Comparison of ENCODE assay signal across 8 cellular contexts in genomic region chr15:59349715-59350420, GRCh38. TPM values are rescaled to one million over a fixed set of nuclear protein-coding genes. Genes with fewer than 3 reads are reported as not detected.
A peak's percentile ranks its signal among the peaks of the same experiment; 100 is the strongest.
DNase-seq lines count a peak whose midpoint lies in the region; ATAC-seq, FAIRE-seq and TF ChIP-seq lines count a peak whose summit lies in the region.

No MANE protein-coding gene starts in this region.

- in situ Hi-C loops in ACHN (cut with HindIII; ENCODE audit: low pct_ligation_motif_present, low pct_unique_long_range_greater_than_20kb, low sequenced_read_pairs) = no loop called here

- no peak overlapping the region for H3K4me3 Mint-ChIP-seq in activated CD8-positive, alpha-beta T cell treated with anti-CD3 and anti-CD28 coated beads for 36 hours
- H3K4me3 Mint-ChIP-seq in stimulated activated naive B cell treated with anti-CD40 and anti-IgM and Interleukin-4, amounts not matched to agents 10 μg/mL and 1 μg/mL and 100 μg/mL, for 72 hours = peak overlapping the region; percentile 8 to 31

- CTCF ChIA-PET in activated CD8-positive, alpha-beta T cell treated with anti-CD3 and anti-CD28 coated beads for 36 hours (lab: Charles Lee) = interaction anchor here (1.0 kb wide), 1 partner anchor 8 kb away, joined by 3 read pairs; no protein-coding TSS in a partner anchor

- H3K27me3 Mint-ChIP-seq in activated CD8-positive, alpha-beta T cell treated with anti-CD3 and anti-CD28 coated beads for 36 hours = peaks cover 5% of the 10 kb centered on the region
- no peaks in the 10 kb centered on the region for H3K27me3 Mint-ChIP-seq in stimulated activated naive B cell treated with anti-CD40 and anti-IgM and Interleukin-4, amounts not matched to agents 10 μg/mL and 1 μg/mL and 100 μg/mL, for 72 hours

- ATAC-seq in activated CD8-positive, alpha-beta T cell treated with anti-CD3 and anti-CD28 coated beads for 36 hours = peak; percentile 94
- ATAC-seq in heart left ventricle = peak; percentile 66 to 92 (median 90)
- ATAC-seq in stimulated activated naive B cell treated with anti-CD40 and anti-IgM and Interleukin-4, amounts not matched to agents 10 μg/mL and 1 μg/mL and 100 μg/mL, for 72 hours (replicated peaks) = peak; percentile 52 to 59

- no peaks in the 10 kb centered on the region for H3K9me3 Mint-ChIP-seq in activated CD8-positive, alpha-beta T cell treated with anti-CD3 and anti-CD28 coated beads for 36 hours
- H3K9me3 Mint-ChIP-seq in stimulated activated naive B cell treated with anti-CD40 and anti-IgM and Interleukin-4, amounts not matched to agents 10 μg/mL and 1 μg/mL and 100 μg/mL, for 72 hours = peaks cover 0 to 2% of the 10 kb centered on the region in 2 donors

- peaks cover 26% of the 10 kb centered on the region for H3K4me1 Mint-ChIP-seq in activated CD8-positive, alpha-beta T cell treated with anti-CD3 and anti-CD28 coated beads for 36 hours (ENCODE audit: low read depth)
- peaks cover 62 to 99% of the 10 kb centered on the region in 2 donors for H3K4me1 Mint-ChIP-seq in stimulated activated naive B cell treated with anti-CD40 and anti-IgM and Interleukin-4, amounts not matched to agents 10 μg/mL and 1 μg/mL and 100 μg/mL, for 72 hours

- H3K4me3 ChIP-seq in heart left ventricle = no peak overlapping the region

- peak; percentile 85 for FAIRE-seq in H54 (lab: Jason Lieb, UNC)

- no peaks in the 10 kb centered on the region for H3K9me3 ChIP-seq in heart left ventricle

- H3K36me3 Mint-ChIP-seq in activated CD8-positive, alpha-beta T cell treated with anti-CD3 and anti-CD28 coated beads for 36 hours (ENCODE audit: low read depth) = no peaks in the 10 kb centered on the region
- peaks cover 43 to 63% of the 10 kb centered on the region in 2 donors for H3K36me3 Mint-ChIP-seq in stimulated activated naive B cell treated with anti-CD40 and anti-IgM and Interleukin-4, amounts not matched to agents 10 μg/mL and 1 μg/mL and 100 μg/mL, for 72 hours

- POLR2A ChIA-PET in activated CD8-positive, alpha-beta T cell treated with anti-CD3 and anti-CD28 coated beads for 36 hours (lab: Charles Lee) = interaction anchor here (0.8 to 0.9 kb wide), 2 partner anchors 11 to 31 kb away, joined by 3 to 4 read pairs; no protein-coding TSS in a partner anchor

- WGBS in heart left ventricle, 4 donors = 56 to 67% (median 58%) methylated on average over 4 of the region's 4 CpGs

- H3K27me3 ChIP-seq in heart left ventricle = no peaks in the 10 kb centered on the region

- H3K27ac Mint-ChIP-seq in activated CD8-positive, alpha-beta T cell treated with anti-CD3 and anti-CD28 coated beads for 36 hours = peak overlapping the region; percentile 70
- H3K27ac Mint-ChIP-seq in stimulated activated naive B cell treated with anti-CD40 and anti-IgM and Interleukin-4, amounts not matched to agents 10 μg/mL and 1 μg/mL and 100 μg/mL, for 72 hours = peak overlapping the region; percentile 16

- intact Hi-C loops in activated CD8-positive, alpha-beta T cell treated with anti-CD3 and anti-CD28 coated beads for 36 hours (cut with micrococcal nuclease) = no loop called here
- intact Hi-C loops in heart left ventricle (cut with DNase I) = loop anchor here in 5 of 10 donors (5.0 to 10.0 kb wide), 5 partner anchors 38 to 65 kb away; no protein-coding TSS in a partner anchor

- no peak for TF ChIP-seq CTCF in activated CD8-positive, alpha-beta T cell treated with anti-CD3 and anti-CD28 coated beads for 36 hours (IDR thresholded peaks at IDR 0.05)
- TF ChIP-seq CTCF in heart left ventricle (IDR thresholded peaks at IDR 0.05) = no peak

- H3K36me3 ChIP-seq in heart left ventricle = no peaks in the 10 kb centered on the region

- peak; percentile 87 for DNase-seq in ACHN
- DNase-seq in H54 (ENCODE audit: insufficient read length, low spot score) = peak; percentile 65
- DNase-seq in activated CD8-positive, alpha-beta T cell treated with anti-CD3 and anti-CD28 coated beads for 36 hours = peak; percentile 52
- DNase-seq in heart left ventricle = peak in 3 of 5 donors; percentile 25 to 63 (median 26)
- no peak for DNase-seq in stimulated activated naive B cell treated with anti-CD40 and anti-IgM and Interleukin-4, amounts not matched to agents 10 μg/mL and 1 μg/mL and 100 μg/mL, for 72 hours
- DNase-seq in globus pallidus (ENCODE audit: low spot score) = no peak
- no peak for DNase-seq in NCI-H1092 (lab: John Stamatoyannopoulos, UW)
- DNase-seq in NCI-H1694 (lab: John Stamatoyannopoulos, UW) = no peak

- H3K27ac ChIP-seq in heart left ventricle = peak overlapping the region in 11 of 12 donors; percentile 24 to 85 (median 50)

- H3K4me1 ChIP-seq in heart left ventricle = peaks cover 0 to 67% (median 34%) of the 10 kb centered on the region in 12 donors

- TF ChIP-seq POLR2A in H54 (IDR thresholded peaks at IDR 0.05; ENCODE audit: low read depth, low read length) (no peak), heart left ventricle (IDR thresholded peaks at IDR 0.05) (no peak)

RNA-seq across cellular contexts. Expression of gene MYO1E, which starts 22.8 kb away (rescaled TPM):
- 10 to 100 TPM; 20.3 to 22.7 TPM for total RNA-seq in activated CD8-positive, alpha-beta T cell treated with anti-CD3 and anti-CD28 coated beads for 36 hours
- total RNA-seq in heart left ventricle = 10 to 100 TPM; 12.0 to 98.6 (median 28.2) TPM
- 1 to 10 TPM; 8.5 to 9.8 TPM for polyA plus RNA-seq in heart left ventricle

Comparison
In these comparisons a context has a peak if more than half of its experiments do, and no peak if none do; other contexts are left out.
1. DNase-seq: peak in ACHN (single experiment), H54 (single experiment), activated CD8-positive, alpha-beta T cell treated with anti-CD3 and anti-CD28 coated beads for 36 hours (single experiment) and heart left ventricle (3 of 5); none in stimulated activated naive B cell treated with anti-CD40 and anti-IgM and Interleukin-4, amounts not matched to agents 10 μg/mL and 1 μg/mL and 100 μg/mL, for 72 hours (single experiment), globus pallidus (single experiment), NCI-H1092 (single experiment) and NCI-H1694 (single experiment).
2. Peak in every context shown above with its lines, with median percentiles within 50 percentile points of each other: ATAC-seq.